In the genomic region with DNA sequence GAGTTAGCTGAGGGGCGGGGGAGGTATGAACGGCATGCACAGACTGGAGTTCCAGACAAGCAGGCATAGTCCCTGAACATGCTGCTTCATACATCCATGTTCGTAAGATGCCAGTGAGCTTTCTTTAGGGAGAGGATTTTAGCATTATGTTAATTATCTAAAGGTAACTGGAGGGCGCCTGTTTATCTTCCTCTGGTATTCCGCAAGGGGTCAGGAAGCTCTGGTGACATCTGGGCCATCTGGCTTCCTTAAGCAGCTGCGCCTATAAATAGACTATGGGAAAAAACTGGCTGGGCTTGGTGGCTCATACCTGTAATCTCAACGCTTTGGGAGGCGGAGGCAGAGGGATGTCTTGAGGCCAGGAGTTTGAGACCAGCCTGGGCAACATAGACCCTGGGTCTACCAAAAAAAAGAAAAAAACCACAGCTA, we compare ENCODE assay signal across 1 cellular context.
TF ChIP-seq lines count a peak whose summit lies in the region.

No MANE protein-coding gene starts in this region.

TF ChIP-seq in K562, 482 proteins besides CTCF, POLR2A, EP300 and RAD21 (continued from another document):
- TF ChIP-seq, protein P1, sequence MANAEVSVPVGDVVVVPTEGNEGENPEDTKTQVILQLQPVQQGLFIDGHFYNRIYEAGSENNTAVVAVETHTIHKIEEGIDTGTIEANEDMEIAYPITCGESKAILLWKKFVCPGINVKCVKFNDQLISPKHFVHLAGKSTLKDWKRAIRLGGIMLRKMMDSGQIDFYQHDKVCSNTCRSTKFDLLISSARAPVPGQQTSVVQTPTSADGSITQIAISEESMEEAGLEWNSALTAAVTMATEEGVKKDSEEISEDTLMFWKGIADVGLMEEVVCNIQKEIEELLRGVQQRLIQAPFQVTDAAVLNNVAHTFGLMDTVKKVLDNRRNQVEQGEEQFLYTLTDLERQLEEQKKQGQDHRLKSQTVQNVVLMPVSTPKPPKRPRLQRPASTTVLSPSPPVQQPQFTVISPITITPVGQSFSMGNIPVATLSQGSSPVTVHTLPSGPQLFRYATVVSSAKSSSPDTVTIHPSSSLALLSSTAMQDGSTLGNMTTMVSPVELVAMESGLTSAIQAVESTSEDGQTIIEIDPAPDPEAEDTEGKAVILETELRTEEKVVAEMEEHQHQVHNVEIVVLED (CRISPR knock-in tag; IDR thresholded peaks at IDR 0.05), result no peak
- no peak for TF ChIP-seq XRCC3 (IDR thresholded peaks at IDR 0.05)
- no peak for TF ChIP-seq IRF2 (CRISPR knock-in tag; IDR thresholded peaks at IDR 0.05)
- no peak for TF ChIP-seq ETS2 (tag; IDR thresholded peaks at IDR 0.05; ENCODE audit: borderline replicate concordance, poor library complexity, severe bottlenecking)
